ENCODE assay signal across 1 cellular context in the genomic region with DNA sequence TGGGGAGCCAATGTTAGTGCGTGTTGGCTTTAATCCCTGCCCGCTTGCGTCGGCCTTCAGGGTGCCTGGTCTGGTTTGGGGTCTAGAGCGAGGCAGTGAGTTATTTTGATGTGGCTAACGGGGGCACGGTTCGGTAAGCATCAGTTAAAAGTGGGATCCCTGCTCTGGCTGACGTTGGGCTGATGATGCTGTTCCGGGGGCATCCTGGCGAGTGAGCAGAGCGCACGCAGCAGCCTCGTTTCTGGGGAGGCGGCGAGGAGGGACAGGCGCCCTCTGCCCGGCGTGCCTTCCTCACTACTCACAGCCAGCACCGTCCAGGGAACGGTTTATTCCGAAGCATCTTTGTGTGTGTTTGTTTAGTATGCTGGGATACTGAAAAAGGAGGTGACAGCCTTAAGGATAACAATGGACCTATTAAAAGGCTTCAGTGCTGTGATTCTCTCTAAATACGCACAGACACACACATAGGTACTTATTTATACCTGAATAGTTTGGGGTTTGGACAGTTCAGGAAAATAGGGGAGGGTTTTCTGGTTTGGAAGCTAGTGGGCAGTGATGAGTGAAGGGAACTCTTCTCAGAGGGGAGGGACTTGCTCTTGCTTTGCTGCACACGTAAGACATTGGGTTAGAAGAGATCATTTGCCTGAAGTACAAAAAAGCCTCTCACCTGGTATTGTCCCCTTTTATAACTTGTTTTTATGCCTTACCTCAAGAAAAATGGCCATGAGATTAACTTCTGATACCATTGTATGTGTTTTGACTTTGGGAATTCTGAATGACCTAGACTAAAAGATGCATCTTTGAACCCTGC.
TF ChIP-seq lines count a peak whose summit lies in the region.

No MANE protein-coding gene starts in this region.

TF ChIP-seq in HepG2, 621 proteins besides CTCF, POLR2A, EP300 and RAD21 (continued from another document and continues in another):
- TF ChIP-seq, protein P1, sequence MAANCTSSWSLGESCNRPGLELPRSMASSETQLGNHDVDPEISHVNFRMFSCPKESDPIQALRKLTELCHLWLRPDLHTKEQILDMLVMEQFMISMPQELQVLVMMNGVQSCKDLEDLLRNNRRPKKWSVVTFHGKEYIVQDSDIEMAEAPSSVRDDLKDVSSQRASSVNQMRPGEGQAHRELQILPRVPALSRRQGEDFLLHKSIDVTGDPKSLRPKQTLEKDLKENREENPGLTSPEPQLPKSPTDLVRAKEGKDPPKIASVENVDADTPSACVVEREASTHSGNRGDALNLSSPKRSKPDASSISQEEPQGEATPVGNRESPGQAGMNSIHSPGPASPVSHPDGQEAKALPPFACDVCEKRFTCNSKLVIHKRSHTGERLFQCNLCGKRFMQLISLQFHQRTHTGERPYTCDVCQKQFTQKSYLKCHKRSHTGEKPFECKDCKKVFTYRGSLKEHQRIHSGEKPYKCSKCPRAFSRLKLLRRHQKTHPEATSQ (CRISPR knock-in tag; IDR thresholded peaks at IDR 0.05; ENCODE audit: borderline replicate concordance) = 0 out of 2 replicates have a peak, but pooled peaks have one; percentile 21
- TF ChIP-seq ZNF773 (CRISPR knock-in tag; IDR thresholded peaks at IDR 0.05; ENCODE audit: borderline replicate concordance) (no peak), ZNF292 (CRISPR knock-in tag; IDR thresholded peaks at IDR 0.05; ENCODE audit: borderline replicate concordance, low read depth) (peak; percentile 67; the same call in 1 of the 2 replicates), ZNF451 (CRISPR knock-in tag; IDR thresholded peaks at IDR 0.05) (peak; percentile 36; the same call in 1 of the 2 replicates), ZNF816 (CRISPR knock-in tag; IDR thresholded peaks at IDR 0.05; ENCODE audit: borderline replicate concordance) (0 out of 2 replicates have a peak, but pooled peaks have one; percentile 21), NR3C1 (CRISPR knock-in tag; IDR thresholded peaks at IDR 0.05) (no peak), YEATS4 (CRISPR knock-in tag; IDR thresholded peaks at IDR 0.05; ENCODE audit: borderline replicate concordance) (peak; percentile 43; the same call in 1 of the 2 replicates), RFXAP (CRISPR knock-in tag; IDR thresholded peaks at IDR 0.05; ENCODE audit: borderline replicate concordance) (peak; percentile 52; the same call in 1 of the 2 replicates), ZNF782 (CRISPR knock-in tag; IDR thresholded peaks at IDR 0.05; ENCODE audit: borderline replicate concordance) (0 out of 2 replicates have a peak, but pooled peaks have one; percentile 54), SIX1 (CRISPR knock-in tag; IDR thresholded peaks at IDR 0.05; ENCODE audit: borderline replicate concordance) (peak; percentile 50; the same call in 1 of the 2 replicates), FOXJ3 (CRISPR knock-in tag; IDR thresholded peaks at IDR 0.05; ENCODE audit: borderline replicate concordance) (0 out of 2 replicates have a peak, but pooled peaks have one; percentile 14), CBX5 (CRISPR knock-in tag; IDR thresholded peaks at IDR 0.05; ENCODE audit: borderline replicate concordance) (peak; percentile 74; the same call in 1 of the 2 replicates), ZNF563 (CRISPR knock-in tag; IDR thresholded peaks at IDR 0.05) (peak; percentile 63; the same call in 1 of the 2 replicates), HOXD1 (CRISPR knock-in tag; IDR thresholded peaks at IDR 0.05) (peak; percentile 75; the same call in 1 of the 2 replicates), GABPB1 (CRISPR knock-in tag; IDR thresholded peaks at IDR 0.05) (peak; percentile 80), EED (CRISPR knock-in tag; IDR thresholded peaks at IDR 0.05) (peak; percentile 40; the same call in 1 of the 2 replicates), BCL6 (CRISPR knock-in tag; IDR thresholded peaks at IDR 0.05) (peak; percentile 27; the same call in 1 of the 2 replicates), NR2F2 (IDR thresholded peaks at IDR 0.05; ENCODE audit: borderline replicate concordance, low read depth) (no peak), ZNF724P (CRISPR knock-in tag; IDR thresholded peaks at IDR 0.05; ENCODE audit: borderline replicate concordance) (peak; percentile 1; the same call in 1 of the 2 replicates), THYN1 (CRISPR knock-in tag; IDR thresholded peaks at IDR 0.05; ENCODE audit: borderline replicate concordance, low read depth) (0 out of 2 replicates have a peak, but pooled peaks have one; percentile 54), HHEX (CRISPR knock-in tag; IDR thresholded peaks at IDR 0.05) (0 out of 2 replicates have a peak, but pooled peaks have one; percentile 10)
- TF ChIP-seq, protein P2, sequence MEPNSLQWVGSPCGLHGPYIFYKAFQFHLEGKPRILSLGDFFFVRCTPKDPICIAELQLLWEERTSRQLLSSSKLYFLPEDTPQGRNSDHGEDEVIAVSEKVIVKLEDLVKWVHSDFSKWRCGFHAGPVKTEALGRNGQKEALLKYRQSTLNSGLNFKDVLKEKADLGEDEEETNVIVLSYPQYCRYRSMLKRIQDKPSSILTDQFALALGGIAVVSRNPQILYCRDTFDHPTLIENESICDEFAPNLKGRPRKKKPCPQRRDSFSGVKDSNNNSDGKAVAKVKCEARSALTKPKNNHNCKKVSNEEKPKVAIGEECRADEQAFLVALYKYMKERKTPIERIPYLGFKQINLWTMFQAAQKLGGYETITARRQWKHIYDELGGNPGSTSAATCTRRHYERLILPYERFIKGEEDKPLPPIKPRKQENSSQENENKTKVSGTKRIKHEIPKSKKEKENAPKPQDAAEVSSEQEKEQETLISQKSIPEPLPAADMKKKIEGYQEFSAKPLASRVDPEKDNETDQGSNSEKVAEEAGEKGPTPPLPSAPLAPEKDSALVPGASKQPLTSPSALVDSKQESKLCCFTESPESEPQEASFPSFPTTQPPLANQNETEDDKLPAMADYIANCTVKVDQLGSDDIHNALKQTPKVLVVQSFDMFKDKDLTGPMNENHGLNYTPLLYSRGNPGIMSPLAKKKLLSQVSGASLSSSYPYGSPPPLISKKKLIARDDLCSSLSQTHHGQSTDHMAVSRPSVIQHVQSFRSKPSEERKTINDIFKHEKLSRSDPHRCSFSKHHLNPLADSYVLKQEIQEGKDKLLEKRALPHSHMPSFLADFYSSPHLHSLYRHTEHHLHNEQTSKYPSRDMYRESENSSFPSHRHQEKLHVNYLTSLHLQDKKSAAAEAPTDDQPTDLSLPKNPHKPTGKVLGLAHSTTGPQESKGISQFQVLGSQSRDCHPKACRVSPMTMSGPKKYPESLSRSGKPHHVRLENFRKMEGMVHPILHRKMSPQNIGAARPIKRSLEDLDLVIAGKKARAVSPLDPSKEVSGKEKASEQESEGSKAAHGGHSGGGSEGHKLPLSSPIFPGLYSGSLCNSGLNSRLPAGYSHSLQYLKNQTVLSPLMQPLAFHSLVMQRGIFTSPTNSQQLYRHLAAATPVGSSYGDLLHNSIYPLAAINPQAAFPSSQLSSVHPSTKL (CRISPR knock-in tag; IDR thresholded peaks at IDR 0.05) = peak; percentile 27
- TF ChIP-seq, protein P3, sequence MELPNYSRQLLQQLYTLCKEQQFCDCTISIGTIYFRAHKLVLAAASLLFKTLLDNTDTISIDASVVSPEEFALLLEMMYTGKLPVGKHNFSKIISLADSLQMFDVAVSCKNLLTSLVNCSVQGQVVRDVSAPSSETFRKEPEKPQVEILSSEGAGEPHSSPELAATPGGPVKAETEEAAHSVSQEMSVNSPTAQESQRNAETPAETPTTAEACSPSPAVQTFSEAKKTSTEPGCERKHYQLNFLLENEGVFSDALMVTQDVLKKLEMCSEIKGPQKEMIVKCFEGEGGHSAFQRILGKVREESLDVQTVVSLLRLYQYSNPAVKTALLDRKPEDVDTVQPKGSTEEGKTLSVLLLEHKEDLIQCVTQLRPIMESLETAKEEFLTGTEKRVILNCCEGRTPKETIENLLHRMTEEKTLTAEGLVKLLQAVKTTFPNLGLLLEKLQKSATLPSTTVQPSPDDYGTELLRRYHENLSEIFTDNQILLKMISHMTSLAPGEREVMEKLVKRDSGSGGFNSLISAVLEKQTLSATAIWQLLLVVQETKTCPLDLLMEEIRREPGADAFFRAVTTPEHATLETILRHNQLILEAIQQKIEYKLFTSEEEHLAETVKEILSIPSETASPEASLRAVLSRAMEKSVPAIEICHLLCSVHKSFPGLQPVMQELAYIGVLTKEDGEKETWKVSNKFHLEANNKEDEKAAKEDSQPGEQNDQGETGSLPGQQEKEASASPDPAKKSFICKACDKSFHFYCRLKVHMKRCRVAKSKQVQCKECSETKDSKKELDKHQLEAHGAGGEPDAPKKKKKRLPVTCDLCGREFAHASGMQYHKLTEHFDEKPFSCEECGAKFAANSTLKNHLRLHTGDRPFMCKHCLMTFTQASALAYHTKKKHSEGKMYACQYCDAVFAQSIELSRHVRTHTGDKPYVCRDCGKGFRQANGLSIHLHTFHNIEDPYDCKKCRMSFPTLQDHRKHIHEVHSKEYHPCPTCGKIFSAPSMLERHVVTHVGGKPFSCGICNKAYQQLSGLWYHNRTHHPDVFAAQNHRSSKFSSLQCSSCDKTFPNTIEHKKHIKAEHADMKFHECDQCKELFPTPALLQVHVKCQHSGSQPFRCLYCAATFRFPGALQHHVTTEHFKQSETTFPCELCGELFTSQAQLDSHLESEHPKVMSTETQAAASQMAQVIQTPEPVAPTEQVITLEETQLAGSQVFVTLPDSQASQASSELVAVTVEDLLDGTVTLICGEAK (IDR thresholded peaks at IDR 0.05) = no peak
- TF ChIP-seq, protein P3 (CRISPR knock-in tag; IDR thresholded peaks at IDR 0.05) = 0 out of 2 replicates have a peak, but pooled peaks have one; percentile 30
- TF ChIP-seq, protein P4, sequence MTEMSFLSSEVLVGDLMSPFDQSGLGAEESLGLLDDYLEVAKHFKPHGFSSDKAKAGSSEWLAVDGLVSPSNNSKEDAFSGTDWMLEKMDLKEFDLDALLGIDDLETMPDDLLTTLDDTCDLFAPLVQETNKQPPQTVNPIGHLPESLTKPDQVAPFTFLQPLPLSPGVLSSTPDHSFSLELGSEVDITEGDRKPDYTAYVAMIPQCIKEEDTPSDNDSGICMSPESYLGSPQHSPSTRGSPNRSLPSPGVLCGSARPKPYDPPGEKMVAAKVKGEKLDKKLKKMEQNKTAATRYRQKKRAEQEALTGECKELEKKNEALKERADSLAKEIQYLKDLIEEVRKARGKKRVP (CRISPR knock-in tag; IDR thresholded peaks at IDR 0.05) = peak in 1 of 2 experiments; percentile 36; a peak in 1 of 4 replicates
- TF ChIP-seq, protein P5, sequence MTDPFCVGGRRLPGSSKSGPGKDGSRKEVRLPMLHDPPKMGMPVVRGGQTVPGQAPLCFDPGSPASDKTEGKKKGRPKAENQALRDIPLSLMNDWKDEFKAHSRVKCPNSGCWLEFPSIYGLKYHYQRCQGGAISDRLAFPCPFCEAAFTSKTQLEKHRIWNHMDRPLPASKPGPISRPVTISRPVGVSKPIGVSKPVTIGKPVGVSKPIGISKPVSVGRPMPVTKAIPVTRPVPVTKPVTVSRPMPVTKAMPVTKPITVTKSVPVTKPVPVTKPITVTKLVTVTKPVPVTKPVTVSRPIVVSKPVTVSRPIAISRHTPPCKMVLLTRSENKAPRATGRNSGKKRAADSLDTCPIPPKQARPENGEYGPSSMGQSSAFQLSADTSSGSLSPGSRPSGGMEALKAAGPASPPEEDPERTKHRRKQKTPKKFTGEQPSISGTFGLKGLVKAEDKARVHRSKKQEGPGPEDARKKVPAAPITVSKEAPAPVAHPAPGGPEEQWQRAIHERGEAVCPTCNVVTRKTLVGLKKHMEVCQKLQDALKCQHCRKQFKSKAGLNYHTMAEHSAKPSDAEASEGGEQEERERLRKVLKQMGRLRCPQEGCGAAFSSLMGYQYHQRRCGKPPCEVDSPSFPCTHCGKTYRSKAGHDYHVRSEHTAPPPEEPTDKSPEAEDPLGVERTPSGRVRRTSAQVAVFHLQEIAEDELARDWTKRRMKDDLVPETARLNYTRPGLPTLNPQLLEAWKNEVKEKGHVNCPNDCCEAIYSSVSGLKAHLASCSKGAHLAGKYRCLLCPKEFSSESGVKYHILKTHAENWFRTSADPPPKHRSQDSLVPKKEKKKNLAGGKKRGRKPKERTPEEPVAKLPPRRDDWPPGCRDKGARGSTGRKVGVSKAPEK (CRISPR knock-in tag; IDR thresholded peaks at IDR 0.05; ENCODE audit: borderline replicate concordance) = peak; percentile 68
- TF ChIP-seq, protein P6, sequence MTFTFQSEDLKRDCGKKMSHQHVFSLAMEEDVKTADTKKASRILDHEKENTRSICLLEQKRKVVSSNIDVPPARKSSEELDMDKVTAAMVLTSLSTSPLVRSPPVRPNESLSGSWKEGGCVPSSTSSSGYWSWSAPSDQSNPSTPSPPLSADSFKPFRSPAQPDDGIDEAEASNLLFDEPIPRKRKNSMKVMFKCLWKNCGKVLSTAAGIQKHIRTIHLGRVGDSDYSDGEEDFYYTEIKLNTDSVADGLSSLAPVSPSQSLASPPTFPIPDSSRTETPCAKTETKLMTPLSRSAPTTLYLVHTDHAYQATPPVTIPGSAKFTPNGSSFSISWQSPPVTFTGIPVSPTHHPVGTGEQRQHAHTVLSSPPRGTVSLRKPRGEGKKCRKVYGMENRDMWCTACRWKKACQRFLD (CRISPR knock-in tag; IDR thresholded peaks at IDR 0.05; ENCODE audit: borderline replicate concordance) = no peak
- TF ChIP-seq, protein P7, sequence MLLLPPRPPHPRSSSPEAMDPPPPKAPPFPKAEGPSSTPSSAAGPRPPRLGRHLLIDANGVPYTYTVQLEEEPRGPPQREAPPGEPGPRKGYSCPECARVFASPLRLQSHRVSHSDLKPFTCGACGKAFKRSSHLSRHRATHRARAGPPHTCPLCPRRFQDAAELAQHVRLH (CRISPR knock-in tag; IDR thresholded peaks at IDR 0.05; ENCODE audit: borderline replicate concordance, low read depth) = 0 out of 2 replicates have a peak, but pooled peaks have one; percentile 24
